25 cellular contexts compared by ENCODE assay signal in genomic region chr2:52536929-52537460, GRCh38.
A peak's percentile ranks its signal among the peaks of the same experiment; 100 is the strongest.
DNase-seq lines count a peak whose midpoint lies in the region; TF ChIP-seq lines count a peak whose summit lies in the region.
"Had no signal": no experiment of that assay in that cellular context is flagged by ENCODE, and none has a peak within 500 bp of the region (broad histone marks: within the 10 kb centered on the region; RNA-seq: fewer than 3 reads in every experiment).

No MANE protein-coding gene starts in this region.

- in situ Hi-C loops in brain microvascular endothelial cell (cut with HindIII; ENCODE audit: low pct_ligation_motif_present, low sequenced_read_pairs) = no loop called here

- peak; percentile 73 for DNase-seq in DMS53 treated with DMSO at 0.1 percent for 48 hours (lab: John Stamatoyannopoulos, UW; ENCODE audit: unreplicated experiment)
- peak; percentile 37 for DNase-seq in LHCN-M2 (ENCODE audit: low read depth)
- peak; percentile 64 for DNase-seq in brain microvascular endothelial cell
- peak; percentile 4 for DNase-seq in glomerular visceral epithelial cell (ENCODE audit: extremely low spot score)
- no peak for DNase-seq in CD1c-positive myeloid dendritic cell (ENCODE audit: extremely low spot score)
- DNase-seq in mesenteric fat pad (ENCODE audit: low spot score) = no peak
- DNase-seq in NCI-H1105 (lab: John Stamatoyannopoulos, UW) = no peak
- DNase-seq: activated CD4-positive, alpha-beta T cell treated with anti-CD3 and anti-CD28 coated beads, Interleukin-2, amount 50 U/mL, for 1 hour; activated CD4-positive, CD25-positive, alpha-beta regulatory T cell; activated effector memory CD4-positive, alpha-beta T cell treated with anti-CD3 and anti-CD28 coated beads, Interleukin-2, amount 50 U/mL, for 16 hours; activated T-cell treated with anti-CD3 and anti-CD28 coated beads, Interleukin-2, amount 50 U/mL, for 24 hours; Caco-2; caudate nucleus; DMS79; effector memory CD8-positive, alpha-beta T cell; foreskin melanocyte; H7; NCI-H146; NCI-H526; pancreas; T-helper 1 cell; upper lobe of right lung had no signal

- no peak for TF ChIP-seq CTCF in brain microvascular endothelial cell (IDR thresholded peaks at IDR 0.05; ENCODE audit: low read depth, low read length, missing control alignments)

- no peaks in the 10 kb centered on the region for H3K27me3 ChIP-seq in brain microvascular endothelial cell (replicated peaks)
- H3K27me3 ChIP-seq: BLaER1 treated with 17β-estradiol and CSF1 and Interleukin-3, amounts not matched to agents 10 nM and 100 nM; pancreas; upper lobe of right lung had no signal

- H3K27ac ChIP-seq in brain microvascular endothelial cell = peak overlapping the region; percentile 70
- H3K27ac ChIP-seq: BLaER1 treated with 17β-estradiol and CSF1 and Interleukin-3, amounts not matched to agents 10 nM and 100 nM; KMS-11; pancreas; upper lobe of right lung had no signal

- H3K4me3 ChIP-seq in brain microvascular endothelial cell (ENCODE audit: low read depth, low read length) = no peak overlapping the region
- H3K4me3 ChIP-seq: BLaER1 treated with 17β-estradiol and CSF1 and Interleukin-3, amounts not matched to agents 10 nM and 100 nM; lung; pancreas; upper lobe of right lung had no signal

- H3K36me3 ChIP-seq in brain microvascular endothelial cell (replicated peaks) = no peaks in the 10 kb centered on the region
- H3K36me3 ChIP-seq: pancreas, upper lobe of right lung had no signal

Comparison
In these comparisons a context has a peak if more than half of its experiments do, and no peak if none do; other contexts are left out.
1. DNase-seq: peak in DMS53 treated with DMSO at 0.1 percent for 48 hours (single experiment), LHCN-M2 (single experiment), brain microvascular endothelial cell (single experiment) and glomerular visceral epithelial cell (single experiment); none in CD1c-positive myeloid dendritic cell (single experiment), mesenteric fat pad (single experiment) and NCI-H1105 (single experiment).